Comparison of ENCODE assay signal across 8 cellular contexts in genomic region chr16:58236231-58236690, GRCh38. TPM values are rescaled to one million over a fixed set of nuclear protein-coding genes. Genes with fewer than 3 reads are reported as not detected.
A peak's percentile ranks its signal among the peaks of the same experiment; 100 is the strongest.
DNase-seq lines count a peak whose midpoint lies in the region; ATAC-seq lines count a peak whose summit lies in the region.

No MANE protein-coding gene starts in this region.

- DNase-seq in 8988T (peak; percentile 63), NCI-H2196 (lab: John Stamatoyannopoulos, UW; ENCODE audit: unreplicated experiment) (peak; percentile 32), cerebellum (ENCODE audit: low spot score) (peak; percentile 85), kidney tubule cell (ENCODE audit: low spot score) (peak; percentile 63)
- DNase-seq in stimulated activated CD4-positive, alpha-beta T cell treated with anti-CD3 and anti-CD28 coated beads, Interleukin-1b, Interleukin-23, amount 100 ng/mL, for 48 hours: peak; percentile 70

- ATAC-seq in GM18508 (IDR thresholded peaks at IDR 0.05; ENCODE audit: insufficient read depth, unreplicated experiment) (peak; percentile 91), HG02981 (IDR thresholded peaks at IDR 0.05; ENCODE audit: unreplicated experiment) (peak; percentile 95)
- peak; percentile 84 to 95 for ATAC-seq in activated CD4-positive, CD25-positive, alpha-beta regulatory T cell treated with anti-CD3 and anti-CD28 coated beads, Interleukin-2, amount 50 U/mL, for 24 hours

RNA-seq across cellular contexts. Expression of gene CSNK2A2, which starts 38.4 kb away (rescaled TPM):
- 29.6 TPM for total RNA-seq in cerebellum

RNA-seq across cellular contexts. Expression of gene PRSS54, which starts 58.6 kb away (rescaled TPM):
- not detected for total RNA-seq in cerebellum

Comparison
In these comparisons a context has a peak if more than half of its experiments do, and no peak if none do; other contexts are left out.
1. Peak in every context shown above with its lines: DNase-seq and ATAC-seq.
2. DNase-seq: peak in every context shown above with its lines; median percentile 85 in cerebellum; 70 in stimulated activated CD4-positive, alpha-beta T cell treated with anti-CD3 and anti-CD28 coated beads, Interleukin-1b, Interleukin-23, amount 100 ng/mL, for 48 hours; 63 in 8988T; 63 in kidney tubule cell; 32 in NCI-H2196.